19 cellular contexts compared by ENCODE assay signal in the genomic region with DNA sequence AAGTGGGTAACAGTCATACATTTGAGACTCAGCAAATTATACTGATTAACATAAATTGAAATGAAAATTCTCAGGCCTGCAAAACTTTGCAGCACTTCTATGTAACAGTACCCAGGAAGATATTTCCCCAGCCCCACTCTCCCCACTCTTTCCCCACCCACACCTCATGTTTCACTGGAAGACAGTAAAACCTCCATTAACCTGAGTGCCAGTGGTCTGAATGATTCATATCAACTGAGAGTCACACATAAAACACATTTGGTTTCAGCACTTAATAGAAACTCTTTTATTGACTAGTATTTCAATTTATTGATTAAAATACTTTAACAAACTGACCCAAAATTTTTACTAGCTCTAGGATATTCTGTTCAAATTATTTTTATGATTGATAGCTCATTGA. TPM values are rescaled to one million over a fixed set of nuclear protein-coding genes. Genes with fewer than 3 reads are reported as not detected.
"Had no signal": no experiment of that assay in that cellular context is flagged by ENCODE, and none has a peak within 500 bp of the region (broad histone marks: within the 10 kb centered on the region; RNA-seq: fewer than 3 reads in every experiment).

No MANE protein-coding gene starts in this region.

- H3K4me3 ChIP-seq: upper lobe of right lung had no signal

- H3K27me3 ChIP-seq: upper lobe of right lung had no signal

- H3K9me3 ChIP-seq: upper lobe of right lung had no signal

- DNase-seq: activated CD4-positive, alpha-beta T cell treated with anti-CD3 and anti-CD28 coated beads for 48 hours; activated CD8-positive, alpha-beta memory T cell treated with anti-CD3 and anti-CD28 coated beads, Interleukin-2, amount 50 U/mL, for 48 hours; activated CD8-positive, alpha-beta T cell treated with anti-CD3 and anti-CD28 coated beads, Interleukin-2, amount 10 ng/mL, durations not matched to agents 7 days and 5 days; activated naive CD4-positive, alpha-beta T cell; activated naive CD8-positive, alpha-beta T cell treated with anti-CD3 and anti-CD28 coated beads, Interleukin-2, amount 50 U/mL, for 24 hours; caudate nucleus; effector memory CD8-positive, alpha-beta T cell; hypothalamus; natural killer cell; occipital lobe; stimulated activated CD4-positive, alpha-beta T cell treated with anti-CD3 and anti-CD28 coated beads, Interleukin-4, amount 100 ng/mL, for 1 hour; stimulated activated CD8-positive, alpha-beta memory T cell treated with anti-CD3 and anti-CD28 coated beads, Interleukin-4, amount 100 ng/mL, for 48 hours; T1000; upper lobe of right lung; WERI-Rb-1 had no signal

- H3K36me3 ChIP-seq: upper lobe of right lung, WERI-Rb-1 had no signal

- ATAC-seq: activated CD8-positive, alpha-beta T cell treated with anti-CD3 and anti-CD28 coated beads, Interleukin-2, amount 10 ng/mL, durations not matched to agents 7 days and 5 days; activated naive CD8-positive, alpha-beta T cell treated with anti-CD3 and anti-CD28 coated beads, Interleukin-2, amount 50 U/mL, for 24 hours; effector memory CD8-positive, alpha-beta T cell; natural killer cell; upper lobe of right lung had no signal

- H3K27ac ChIP-seq: upper lobe of right lung, WERI-Rb-1 had no signal

- H3K4me1 ChIP-seq: upper lobe of right lung had no signal

RNA-seq across cellular contexts. Expression of a gene that starts 6.9 kb away (rescaled TPM):
- total RNA-seq: activated CD8-positive, alpha-beta T cell treated with anti-CD3 and anti-CD28 coated beads, Interleukin-2, amount 10 ng/mL, durations not matched to agents 7 days and 5 days; natural killer cell; upper lobe of right lung had no signal

RNA-seq across cellular contexts. Expression of a gene that starts 9.7 kb away (rescaled TPM):
- total RNA-seq: activated CD8-positive, alpha-beta T cell treated with anti-CD3 and anti-CD28 coated beads, Interleukin-2, amount 10 ng/mL, durations not matched to agents 7 days and 5 days; epithelial cell of proximal tubule; mucosa of gallbladder; pulmonary artery endothelial cell; temporal lobe; upper lobe of right lung had no signal

RNA-seq across cellular contexts. Expression of a gene that starts 25.8 kb away (rescaled TPM):
- total RNA-seq: activated CD8-positive, alpha-beta T cell treated with anti-CD3 and anti-CD28 coated beads, Interleukin-2, amount 10 ng/mL, durations not matched to agents 7 days and 5 days had no signal
